Comparison of ENCODE assay signal across 14 cellular contexts in the genomic region with DNA sequence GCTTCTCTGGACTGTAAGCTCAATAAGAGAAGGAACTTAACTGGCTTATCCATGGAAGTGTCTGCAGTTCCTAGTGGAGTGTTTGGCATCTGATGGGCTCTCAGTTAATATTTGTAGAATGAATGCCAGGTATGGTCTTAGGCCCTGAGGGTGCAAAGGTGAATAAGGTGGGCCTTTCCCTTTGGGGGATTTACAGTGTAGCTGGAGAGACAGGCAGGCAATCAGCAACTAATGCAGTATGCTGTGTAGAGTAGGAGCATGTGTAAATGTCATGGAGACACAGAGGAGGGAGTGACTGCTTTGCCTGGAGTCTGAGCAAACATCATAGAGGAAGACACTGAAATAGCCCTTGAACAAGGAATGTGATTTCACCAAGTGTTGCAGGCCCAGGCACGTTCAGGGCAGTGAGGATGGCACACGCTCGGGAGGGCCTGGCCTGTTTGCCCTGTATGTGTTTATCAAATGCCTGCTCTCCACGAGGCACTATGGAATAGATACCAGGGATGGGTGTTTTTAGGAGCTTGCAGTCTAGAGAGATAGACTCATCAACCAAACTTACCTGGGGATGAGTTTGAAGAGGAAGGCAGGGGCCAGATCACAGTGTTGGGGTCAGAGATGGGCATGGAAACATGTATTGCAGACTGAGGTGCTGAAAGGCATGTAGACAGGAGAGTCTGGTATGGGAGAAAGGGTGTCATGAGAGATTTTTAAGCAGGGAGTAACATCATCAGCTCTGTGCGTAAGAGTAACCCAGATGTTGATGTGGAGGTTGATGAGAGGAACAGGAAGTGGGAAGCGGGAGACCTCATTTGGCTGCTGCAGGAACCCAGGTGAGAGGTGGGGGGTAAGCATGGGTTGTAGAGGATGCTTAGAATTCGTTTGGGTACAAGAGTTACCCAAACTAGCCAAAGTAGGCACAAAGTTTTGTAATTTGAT. TPM values are rescaled to one million over a fixed set of nuclear protein-coding genes. Genes with fewer than 3 reads are reported as not detected.
DNase-seq lines count a peak whose midpoint lies in the region; ATAC-seq and TF ChIP-seq lines count a peak whose summit lies in the region.
"Had no signal": no experiment of that assay in that cellular context is flagged by ENCODE, and none has a peak within 500 bp of the region (broad histone marks: within the 10 kb centered on the region; RNA-seq: fewer than 3 reads in every experiment).

No MANE protein-coding gene starts in this region.

- no peak overlapping the region for H3K4me3 ChIP-seq in CD8-positive, alpha-beta memory T cell (ENCODE audit: low read length)
- H3K4me3 ChIP-seq: BLaER1, sigmoid colon, SK-N-MC had no signal

- POLR2A ChIA-PET in CD8-positive, alpha-beta memory T cell (lab: Charles Lee), result no interaction called here

- peaks cover 40% of the 10 kb centered on the region for H3K4me1 ChIP-seq in CD8-positive, alpha-beta memory T cell (ENCODE audit: insufficient read depth, low read length)
- H3K4me1 ChIP-seq in foreskin keratinocyte, result peaks cover 3% of the 10 kb centered on the region

- no peak overlapping the region for H3K27ac ChIP-seq in CD8-positive, alpha-beta memory T cell (ENCODE audit: low read depth, low read length)
- H3K27ac ChIP-seq in foreskin keratinocyte, result no peak overlapping the region
- H3K27ac ChIP-seq: BLaER1, sigmoid colon, SK-N-MC had no signal

- no peaks in the 10 kb centered on the region for H3K36me3 ChIP-seq in CD8-positive, alpha-beta memory T cell (ENCODE audit: insufficient read depth, low read length)
- H3K36me3 ChIP-seq: BLaER1, sigmoid colon had no signal

- CTCF ChIA-PET in CD8-positive, alpha-beta memory T cell (lab: Charles Lee), result interaction anchor here (1.5 kb wide), 1 partner anchor 52 kb away, joined by 4 read pairs; no protein-coding TSS in a partner anchor

- ATAC-seq in T-helper 17 cell (peak; percentile 12), foreskin keratinocyte (peak; percentile 89), HG03196 (IDR thresholded peaks at IDR 0.05; ENCODE audit: unreplicated experiment) (no peak)

- H3K27me3 Mint-ChIP-seq in CD8-positive, alpha-beta memory T cell, result no peaks in the 10 kb centered on the region
- H3K27me3 Mint-ChIP-seq in IgD-negative memory B cell (no peaks in the 10 kb centered on the region), T-helper 17 cell (no peaks in the 10 kb centered on the region), glutamatergic neuron (ENCODE audit: unreplicated experiment) (no peaks in the 10 kb centered on the region)
- H3K27me3 Mint-ChIP-seq: dendritic cell treated with granulocyte-macrophage colony-stimulating factor and Interleukin-4, amounts not matched to agents 40 ng/mL and 50 ng/mL, for 4 days had no signal

- peaks cover 46 to 58% (median 54%) of the 10 kb centered on the region in 3 donors for H3K4me1 Mint-ChIP-seq in CD8-positive, alpha-beta memory T cell
- H3K4me1 Mint-ChIP-seq in IgD-negative memory B cell (peaks cover 46 to 50% (median 46%) of the 10 kb centered on the region in 3 donors), T-helper 17 cell (peaks cover 39% of the 10 kb centered on the region), glutamatergic neuron (ENCODE audit: low read depth, unreplicated experiment) (no peaks in the 10 kb centered on the region)

- TF ChIP-seq CTCF in foreskin keratinocyte (conservative IDR thresholded peaks at IDR 0.05) (no peak), glutamatergic neuron (IDR thresholded peaks at IDR 0.05; ENCODE audit: partially characterized antibody, unreplicated experiment) (no peak)

- no peaks in the 10 kb centered on the region for H3K27me3 ChIP-seq in CD8-positive, alpha-beta memory T cell (ENCODE audit: insufficient read depth, low read length, poor library complexity, severe bottlenecking)
- peaks cover 1% of the 10 kb centered on the region for H3K27me3 ChIP-seq in foreskin keratinocyte
- H3K27me3 ChIP-seq: BLaER1, sigmoid colon had no signal

- in situ Hi-C loops in G401 (cut with HindIII; ENCODE audit: low sequenced_read_pairs), result no loop called here

- no peaks in the 10 kb centered on the region for H3K9me3 ChIP-seq in CD8-positive, alpha-beta memory T cell (ENCODE audit: low read length)
- H3K9me3 ChIP-seq in T-helper 17 cell (ENCODE audit: control insufficient read depth, low read length, poor library complexity, severe bottlenecking), result no peaks in the 10 kb centered on the region
- H3K9me3 ChIP-seq: BLaER1, sigmoid colon had no signal

- DNase-seq in CD8-positive, alpha-beta memory T cell, result peak in 1 of 5 donors; percentile 21
- DNase-seq in T-helper 17 cell, result no peak
- peak; percentile 58 to 75 for DNase-seq in foreskin keratinocyte
- DNase-seq in glutamatergic neuron, result no peak
- no peak for DNase-seq in G401 (ENCODE audit: low spot score)
- DNase-seq in cerebellar nuclear complex (lab: John Stamatoyannopoulos, UW), result no peak
- DNase-seq: activated CD4-positive, alpha-beta T cell treated with anti-CD3 and anti-CD28 coated beads for 48 hours; MV-4-11; sigmoid colon had no signal

- H3K4me3 Mint-ChIP-seq in CD8-positive, alpha-beta memory T cell, result peak overlapping the region in 2 of 7 donors; percentile 1 to 14
- H3K4me3 Mint-ChIP-seq in IgD-negative memory B cell (peak overlapping the region in 3 of 4 donors; percentile 24 to 63 (median 51)), T-helper 17 cell (peak overlapping the region; percentile 15), glutamatergic neuron (ENCODE audit: unreplicated experiment) (no peak overlapping the region)
- H3K4me3 Mint-ChIP-seq: dendritic cell treated with granulocyte-macrophage colony-stimulating factor and Interleukin-4, amounts not matched to agents 40 ng/mL and 50 ng/mL, for 4 days had no signal

- no peaks in the 10 kb centered on the region for H3K9me3 Mint-ChIP-seq in CD8-positive, alpha-beta memory T cell
- peaks cover 0 to 3% (median 0%) of the 10 kb centered on the region in 3 donors for H3K9me3 Mint-ChIP-seq in IgD-negative memory B cell
- H3K9me3 Mint-ChIP-seq in glutamatergic neuron (ENCODE audit: unreplicated experiment), result no peaks in the 10 kb centered on the region
- H3K9me3 Mint-ChIP-seq: dendritic cell treated with granulocyte-macrophage colony-stimulating factor and Interleukin-4, amounts not matched to agents 40 ng/mL and 50 ng/mL, for 4 days had no signal

- peak overlapping the region; percentile 6 to 82 (median 62) for H3K27ac Mint-ChIP-seq in CD8-positive, alpha-beta memory T cell
- H3K27ac Mint-ChIP-seq in IgD-negative memory B cell (peak overlapping the region; percentile 54 to 59 (median 54)), T-helper 17 cell (peak overlapping the region; percentile 8), glutamatergic neuron (ENCODE audit: unreplicated experiment) (no peak overlapping the region)
- H3K27ac Mint-ChIP-seq: dendritic cell treated with granulocyte-macrophage colony-stimulating factor and Interleukin-4, amounts not matched to agents 40 ng/mL and 50 ng/mL, for 4 days had no signal

- H3K36me3 Mint-ChIP-seq in CD8-positive, alpha-beta memory T cell, result peaks cover 2 to 15% (median 8%) of the 10 kb centered on the region in 3 donors
- H3K36me3 Mint-ChIP-seq in IgD-negative memory B cell, result peaks cover 9% of the 10 kb centered on the region
- no peaks in the 10 kb centered on the region for H3K36me3 Mint-ChIP-seq in T-helper 17 cell (ENCODE audit: low read depth)
- H3K36me3 Mint-ChIP-seq in glutamatergic neuron (ENCODE audit: unreplicated experiment), result peaks cover 5% of the 10 kb centered on the region

RNA-seq across cellular contexts. Expression of a gene that starts 54.1 kb away (rescaled TPM):
- total RNA-seq in CD8-positive, alpha-beta memory T cell, result 1 to 10 TPM; 5.0 to 5.6 TPM
- polyA plus RNA-seq in CD8-positive, alpha-beta memory T cell, result 8.1 TPM
- polyA plus RNA-seq in IgD-negative memory B cell (6.6 TPM), foreskin keratinocyte (0.03 and 0.21 TPM in 2 replicates)
- total RNA-seq in T-helper 17 cell (10 to 100 TPM; 26.5 to 30.6 TPM), foreskin keratinocyte (0.18 and 0.88 TPM in 2 replicates), glutamatergic neuron (ENCODE audit: unreplicated experiment) (4.9 TPM)
- not detected in 2 replicates for total RNA-seq in G401 (2014; rRNA removed; shearing (Covaris generic))

Comparison
In these comparisons a context has a peak if more than half of its experiments do, and no peak if none do; other contexts are left out.
1. DNase-seq: peak in foreskin keratinocyte (2 of 2); none in T-helper 17 cell (0 of 3), glutamatergic neuron (single experiment), G401 (single experiment) and cerebellar nuclear complex (0 of 2).